8 cellular contexts compared by ENCODE assay signal in the genomic region with DNA sequence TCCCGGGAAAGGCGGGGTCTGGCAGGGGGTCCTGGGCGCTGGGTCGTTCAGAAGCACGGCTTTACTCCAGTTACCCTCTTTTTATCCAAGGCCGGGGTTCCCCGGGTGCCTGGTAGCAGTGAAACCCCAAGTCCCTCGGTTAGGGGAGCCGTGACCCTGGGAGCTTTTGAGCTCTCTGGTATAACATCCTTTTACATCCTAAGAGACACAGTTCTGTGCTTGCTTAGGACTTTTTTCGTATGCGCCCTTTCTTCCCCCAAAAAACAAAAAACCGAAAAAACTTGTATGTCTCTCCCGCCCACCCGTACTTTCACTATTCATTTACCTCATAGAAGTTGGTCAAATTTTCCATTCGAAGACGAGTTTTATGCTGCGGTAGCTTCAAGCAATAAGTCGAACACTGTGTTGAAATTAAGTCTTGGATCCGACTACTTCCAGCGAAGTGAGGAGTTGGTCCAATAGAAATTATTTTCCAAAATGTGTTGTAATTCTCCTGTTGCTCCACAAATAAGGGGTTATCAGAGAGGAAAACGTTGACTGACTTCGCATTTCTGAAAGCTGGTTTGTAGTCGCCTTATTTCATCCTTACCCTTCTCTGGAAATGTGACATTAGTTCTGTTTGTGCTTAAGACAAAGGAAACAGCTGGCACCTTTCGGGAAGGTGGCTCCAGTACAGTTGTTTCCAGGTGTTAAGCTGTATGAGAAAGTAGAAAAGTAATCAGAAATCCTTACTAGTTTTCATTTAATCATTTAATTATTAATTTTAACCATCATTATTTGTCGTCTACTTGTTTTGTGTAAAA. TPM values are rescaled to one million over a fixed set of nuclear protein-coding genes. Genes with fewer than 3 reads are reported as not detected.
DNase-seq lines count a peak whose midpoint lies in the region; ATAC-seq and TF ChIP-seq lines count a peak whose summit lies in the region.

No MANE protein-coding gene starts in this region.

- H3K9me3 ChIP-seq in CD8-positive, alpha-beta T cell (ENCODE audit: low read length), result no peaks in the 10 kb centered on the region

- ATAC-seq in CD8-positive, alpha-beta T cell, result peak; percentile 16
- ATAC-seq in GM19452 (IDR thresholded peaks at IDR 0.05; ENCODE audit: unreplicated experiment), result peak; percentile 5
- peak; percentile 3 for ATAC-seq in HG03460 (IDR thresholded peaks at IDR 0.05; ENCODE audit: unreplicated experiment)
- ATAC-seq in SK-N-SH treated with all-trans-retinoic acid at 6 μM for 48 hours, result peak; percentile 20

- H3K36me3 Mint-ChIP-seq in CD8-positive, alpha-beta T cell, result peaks cover 8% of the 10 kb centered on the region

- H3K4me3 ChIP-seq in CD8-positive, alpha-beta T cell (ENCODE audit: low read depth, low read length), result peak overlapping the region; percentile 91

- H3K27ac Mint-ChIP-seq in CD8-positive, alpha-beta T cell, result peak overlapping the region; percentile 88

- H3K36me3 ChIP-seq in CD8-positive, alpha-beta T cell (ENCODE audit: insufficient read depth, low read length), result no peaks in the 10 kb centered on the region

- intact Hi-C loops in CD8-positive, alpha-beta T cell (cut with DNase I, micrococcal nuclease), result loop anchor here in 1 of 2 experiments (1.0 to 5.0 kb wide), 4 partner anchors 14 to 1984 kb away; a partner anchor contains a TSS

- CTCF ChIA-PET in CD8-positive, alpha-beta T cell (lab: Charles Lee), result interaction anchor here (0.9 to 1.6 kb wide), 3 partner anchors 10 to 221 kb away, joined by 4 to 12 read pairs (median 7); no protein-coding TSS in a partner anchor

- no peaks in the 10 kb centered on the region for H3K27me3 Mint-ChIP-seq in CD8-positive, alpha-beta T cell (ENCODE audit: low read depth)

- peaks cover 36% of the 10 kb centered on the region for H3K4me1 Mint-ChIP-seq in CD8-positive, alpha-beta T cell (ENCODE audit: low read depth)

- DNase-seq in CD8-positive, alpha-beta T cell, result peak in 5 of 7 experiments; percentile 10 to 46 (median 39)
- peak in 7 of 61 donors; percentile 36 to 65 (median 48) for DNase-seq in caudate nucleus (lab: John Stamatoyannopoulos, UW)
- peak; percentile 65 for DNase-seq in left kidney (ENCODE audit: low read depth, low spot score)
- DNase-seq in stimulated activated CD4-positive, alpha-beta T cell treated with anti-CD3 and anti-CD28 coated beads, TNF-alpha, amount 100 ng/mL, for 4 hours (ENCODE audit: low read depth in 3 of 3), result peak in 2 of 3 experiments; percentile 31 to 43
- no peak for DNase-seq in occipital lobe (lab: John Stamatoyannopoulos, UW)

- H3K27me3 ChIP-seq in CD8-positive, alpha-beta T cell (ENCODE audit: insufficient read depth, low read length), result no peaks in the 10 kb centered on the region

- H3K4me1 ChIP-seq in CD8-positive, alpha-beta T cell (ENCODE audit: insufficient read depth, low read length), result peaks cover 30% of the 10 kb centered on the region

- POLR2A ChIA-PET in CD8-positive, alpha-beta T cell (lab: Charles Lee), result interaction anchor here (0.8 to 1.9 kb wide), 5 partner anchors 11 to 272 kb away, joined by 3 to 7 read pairs (median 4); a partner anchor contains a TSS

- H3K27ac ChIP-seq in CD8-positive, alpha-beta T cell (ENCODE audit: low read depth, low read length), result peak overlapping the region; percentile 67
- peak overlapping the region; percentile 85 for H3K27ac ChIP-seq in caudate nucleus (ENCODE audit: low read depth, low read length)

- no peaks in the 10 kb centered on the region for H3K9me3 Mint-ChIP-seq in CD8-positive, alpha-beta T cell

- no peak for TF ChIP-seq CTCF in CD8-positive, alpha-beta T cell (IDR thresholded peaks at IDR 0.05)

- peak overlapping the region; percentile 90 for H3K4me3 Mint-ChIP-seq in CD8-positive, alpha-beta T cell

TF ChIP-seq in SK-N-SH treated with all-trans-retinoic acid at 6 μM for 48 hours, 23 proteins besides CTCF, POLR2A, EP300 and RAD21:
- TF ChIP-seq ESRRG (CRISPR knock-in tag; IDR thresholded peaks at IDR 0.05) (no peak), ZNF8 (CRISPR knock-in tag; IDR thresholded peaks at IDR 0.05) (no peak), BACH2 (CRISPR knock-in tag; IDR thresholded peaks at IDR 0.05; ENCODE audit: borderline replicate concordance) (no peak), CSDC2 (CRISPR knock-in tag; IDR thresholded peaks at IDR 0.05) (no peak), ZNF565 (CRISPR knock-in tag; conservative IDR thresholded peaks at IDR 0.05; ENCODE audit: low read depth) (no peak), ZNF70 (CRISPR knock-in tag; IDR thresholded peaks at IDR 0.05) (no peak), SNAI2 (CRISPR knock-in tag; IDR thresholded peaks at IDR 0.05) (no peak), PPARA (CRISPR knock-in tag; IDR thresholded peaks at IDR 0.05; ENCODE audit: borderline replicate concordance) (no peak), ISL1 (CRISPR knock-in tag; IDR thresholded peaks at IDR 0.05) (no peak), TCF4 (CRISPR knock-in tag; IDR thresholded peaks at IDR 0.05; ENCODE audit: borderline replicate concordance) (no peak), GLIS3 (CRISPR knock-in tag; IDR thresholded peaks at IDR 0.05) (no peak), ARNTL (CRISPR knock-in tag; IDR thresholded peaks at IDR 0.05; ENCODE audit: borderline replicate concordance, low read depth) (no peak), OSR1 (CRISPR knock-in tag; IDR thresholded peaks at IDR 0.05) (no peak)
- TF ChIP-seq, protein P1, sequence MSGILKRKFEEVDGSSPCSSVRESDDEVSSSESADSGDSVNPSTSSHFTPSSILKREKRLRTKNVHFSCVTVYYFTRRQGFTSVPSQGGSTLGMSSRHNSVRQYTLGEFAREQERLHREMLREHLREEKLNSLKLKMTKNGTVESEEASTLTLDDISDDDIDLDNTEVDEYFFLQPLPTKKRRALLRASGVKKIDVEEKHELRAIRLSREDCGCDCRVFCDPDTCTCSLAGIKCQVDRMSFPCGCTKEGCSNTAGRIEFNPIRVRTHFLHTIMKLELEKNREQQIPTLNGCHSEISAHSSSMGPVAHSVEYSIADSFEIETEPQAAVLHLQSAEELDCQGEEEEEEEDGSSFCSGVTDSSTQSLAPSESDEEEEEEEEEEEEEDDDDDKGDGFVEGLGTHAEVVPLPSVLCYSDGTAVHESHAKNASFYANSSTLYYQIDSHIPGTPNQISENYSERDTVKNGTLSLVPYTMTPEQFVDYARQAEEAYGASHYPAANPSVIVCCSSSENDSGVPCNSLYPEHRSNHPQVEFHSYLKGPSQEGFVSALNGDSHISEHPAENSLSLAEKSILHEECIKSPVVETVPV (CRISPR knock-in tag; IDR thresholded peaks at IDR 0.05), result no peak
- TF ChIP-seq, protein P2, sequence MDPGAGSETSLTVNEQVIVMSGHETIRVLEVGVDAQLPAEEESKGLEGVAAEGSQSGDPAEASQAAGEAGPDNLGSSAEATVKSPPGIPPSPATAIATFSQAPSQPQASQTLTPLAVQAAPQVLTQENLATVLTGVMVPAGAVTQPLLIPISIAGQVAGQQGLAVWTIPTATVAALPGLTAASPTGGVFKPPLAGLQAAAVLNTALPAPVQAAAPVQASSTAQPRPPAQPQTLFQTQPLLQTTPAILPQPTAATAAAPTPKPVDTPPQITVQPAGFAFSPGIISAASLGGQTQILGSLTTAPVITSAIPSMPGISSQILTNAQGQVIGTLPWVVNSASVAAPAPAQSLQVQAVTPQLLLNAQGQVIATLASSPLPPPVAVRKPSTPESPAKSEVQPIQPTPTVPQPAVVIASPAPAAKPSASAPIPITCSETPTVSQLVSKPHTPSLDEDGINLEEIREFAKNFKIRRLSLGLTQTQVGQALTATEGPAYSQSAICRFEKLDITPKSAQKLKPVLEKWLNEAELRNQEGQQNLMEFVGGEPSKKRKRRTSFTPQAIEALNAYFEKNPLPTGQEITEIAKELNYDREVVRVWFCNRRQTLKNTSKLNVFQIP (CRISPR knock-in tag; IDR thresholded peaks at IDR 0.05; ENCODE audit: borderline replicate concordance, low read depth), result no peak
- TF ChIP-seq, protein P3, sequence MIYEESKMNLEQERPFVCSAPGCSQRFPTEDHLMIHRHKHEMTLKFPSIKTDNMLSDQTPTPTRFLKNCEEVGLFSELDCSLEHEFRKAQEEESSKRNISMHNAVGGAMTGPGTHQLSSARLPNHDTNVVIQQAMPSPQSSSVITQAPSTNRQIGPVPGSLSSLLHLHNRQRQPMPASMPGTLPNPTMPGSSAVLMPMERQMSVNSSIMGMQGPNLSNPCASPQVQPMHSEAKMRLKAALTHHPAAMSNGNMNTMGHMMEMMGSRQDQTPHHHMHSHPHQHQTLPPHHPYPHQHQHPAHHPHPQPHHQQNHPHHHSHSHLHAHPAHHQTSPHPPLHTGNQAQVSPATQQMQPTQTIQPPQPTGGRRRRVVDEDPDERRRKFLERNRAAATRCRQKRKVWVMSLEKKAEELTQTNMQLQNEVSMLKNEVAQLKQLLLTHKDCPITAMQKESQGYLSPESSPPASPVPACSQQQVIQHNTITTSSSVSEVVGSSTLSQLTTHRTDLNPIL (CRISPR knock-in tag; IDR thresholded peaks at IDR 0.05; ENCODE audit: low read depth), result no peak

RNA-seq across cellular contexts. Expression of a gene that starts 0.8 kb away (rescaled TPM):
- total RNA-seq in CD8-positive, alpha-beta T cell, result 1 to 10 TPM; 8.4 to 8.5 TPM
- 24.0 TPM for total RNA-seq in occipital lobe
